ENCODE assay signal across 1 cellular context in the genomic region with DNA sequence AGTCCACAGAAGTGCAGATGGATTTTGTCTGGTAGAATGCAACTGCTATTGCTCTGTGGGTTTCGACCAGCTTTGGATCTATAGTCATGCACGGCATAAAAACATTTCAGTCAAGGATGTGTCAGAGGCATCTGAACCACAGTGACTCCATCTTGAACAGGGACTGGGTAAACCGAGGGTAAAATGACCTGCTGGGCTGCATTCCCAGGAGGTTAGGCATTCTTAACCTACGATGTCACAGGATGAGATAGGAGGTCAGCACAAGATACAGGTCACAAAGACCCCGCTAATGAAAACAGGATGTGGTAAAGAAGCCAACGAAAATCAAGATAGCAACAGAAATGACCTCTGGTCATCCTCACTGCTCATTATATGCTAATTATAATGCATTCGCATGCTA.
TF ChIP-seq lines count a peak whose summit lies in the region.

No MANE protein-coding gene starts in this region.

TF ChIP-seq in K562, 482 proteins besides CTCF, POLR2A, EP300 and RAD21 (continues in another document):
- TF ChIP-seq, protein P1, sequence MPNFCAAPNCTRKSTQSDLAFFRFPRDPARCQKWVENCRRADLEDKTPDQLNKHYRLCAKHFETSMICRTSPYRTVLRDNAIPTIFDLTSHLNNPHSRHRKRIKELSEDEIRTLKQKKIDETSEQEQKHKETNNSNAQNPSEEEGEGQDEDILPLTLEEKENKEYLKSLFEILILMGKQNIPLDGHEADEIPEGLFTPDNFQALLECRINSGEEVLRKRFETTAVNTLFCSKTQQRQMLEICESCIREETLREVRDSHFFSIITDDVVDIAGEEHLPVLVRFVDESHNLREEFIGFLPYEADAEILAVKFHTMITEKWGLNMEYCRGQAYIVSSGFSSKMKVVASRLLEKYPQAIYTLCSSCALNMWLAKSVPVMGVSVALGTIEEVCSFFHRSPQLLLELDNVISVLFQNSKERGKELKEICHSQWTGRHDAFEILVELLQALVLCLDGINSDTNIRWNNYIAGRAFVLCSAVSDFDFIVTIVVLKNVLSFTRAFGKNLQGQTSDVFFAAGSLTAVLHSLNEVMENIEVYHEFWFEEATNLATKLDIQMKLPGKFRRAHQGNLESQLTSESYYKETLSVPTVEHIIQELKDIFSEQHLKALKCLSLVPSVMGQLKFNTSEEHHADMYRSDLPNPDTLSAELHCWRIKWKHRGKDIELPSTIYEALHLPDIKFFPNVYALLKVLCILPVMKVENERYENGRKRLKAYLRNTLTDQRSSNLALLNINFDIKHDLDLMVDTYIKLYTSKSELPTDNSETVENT (CRISPR knock-in tag; IDR thresholded peaks at IDR 0.05) = no peak
- TF ChIP-seq TAF1 (IDR thresholded peaks at IDR 0.05; ENCODE audit: control insufficient read depth, extremely low read depth, insufficient read depth, low read length, severe bottlenecking) = no peak
- TF ChIP-seq ZNF224 (CRISPR knock-in tag; IDR thresholded peaks at IDR 0.05) = no peak
- TF ChIP-seq ZKSCAN3 (CRISPR knock-in tag; IDR thresholded peaks at IDR 0.05) = peak; percentile 86
- TF ChIP-seq, protein P2, sequence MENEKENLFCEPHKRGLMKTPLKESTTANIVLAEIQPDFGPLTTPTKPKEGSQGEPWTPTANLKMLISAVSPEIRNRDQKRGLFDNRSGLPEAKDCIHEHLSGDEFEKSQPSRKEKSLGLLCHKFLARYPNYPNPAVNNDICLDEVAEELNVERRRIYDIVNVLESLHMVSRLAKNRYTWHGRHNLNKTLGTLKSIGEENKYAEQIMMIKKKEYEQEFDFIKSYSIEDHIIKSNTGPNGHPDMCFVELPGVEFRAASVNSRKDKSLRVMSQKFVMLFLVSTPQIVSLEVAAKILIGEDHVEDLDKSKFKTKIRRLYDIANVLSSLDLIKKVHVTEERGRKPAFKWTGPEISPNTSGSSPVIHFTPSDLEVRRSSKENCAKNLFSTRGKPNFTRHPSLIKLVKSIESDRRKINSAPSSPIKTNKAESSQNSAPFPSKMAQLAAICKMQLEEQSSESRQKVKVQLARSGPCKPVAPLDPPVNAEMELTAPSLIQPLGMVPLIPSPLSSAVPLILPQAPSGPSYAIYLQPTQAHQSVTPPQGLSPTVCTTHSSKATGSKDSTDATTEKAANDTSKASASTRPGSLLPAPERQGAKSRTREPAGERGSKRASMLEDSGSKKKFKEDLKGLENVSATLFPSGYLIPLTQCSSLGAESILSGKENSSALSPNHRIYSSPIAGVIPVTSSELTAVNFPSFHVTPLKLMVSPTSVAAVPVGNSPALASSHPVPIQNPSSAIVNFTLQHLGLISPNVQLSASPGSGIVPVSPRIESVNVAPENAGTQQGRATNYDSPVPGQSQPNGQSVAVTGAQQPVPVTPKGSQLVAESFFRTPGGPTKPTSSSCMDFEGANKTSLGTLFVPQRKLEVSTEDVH (IDR thresholded peaks at IDR 0.05; ENCODE audit: low read depth, partially characterized antibody) = no peak
- TF ChIP-seq ZNF232 (CRISPR knock-in tag; IDR thresholded peaks at IDR 0.05) = no peak
- TF ChIP-seq, protein P3, sequence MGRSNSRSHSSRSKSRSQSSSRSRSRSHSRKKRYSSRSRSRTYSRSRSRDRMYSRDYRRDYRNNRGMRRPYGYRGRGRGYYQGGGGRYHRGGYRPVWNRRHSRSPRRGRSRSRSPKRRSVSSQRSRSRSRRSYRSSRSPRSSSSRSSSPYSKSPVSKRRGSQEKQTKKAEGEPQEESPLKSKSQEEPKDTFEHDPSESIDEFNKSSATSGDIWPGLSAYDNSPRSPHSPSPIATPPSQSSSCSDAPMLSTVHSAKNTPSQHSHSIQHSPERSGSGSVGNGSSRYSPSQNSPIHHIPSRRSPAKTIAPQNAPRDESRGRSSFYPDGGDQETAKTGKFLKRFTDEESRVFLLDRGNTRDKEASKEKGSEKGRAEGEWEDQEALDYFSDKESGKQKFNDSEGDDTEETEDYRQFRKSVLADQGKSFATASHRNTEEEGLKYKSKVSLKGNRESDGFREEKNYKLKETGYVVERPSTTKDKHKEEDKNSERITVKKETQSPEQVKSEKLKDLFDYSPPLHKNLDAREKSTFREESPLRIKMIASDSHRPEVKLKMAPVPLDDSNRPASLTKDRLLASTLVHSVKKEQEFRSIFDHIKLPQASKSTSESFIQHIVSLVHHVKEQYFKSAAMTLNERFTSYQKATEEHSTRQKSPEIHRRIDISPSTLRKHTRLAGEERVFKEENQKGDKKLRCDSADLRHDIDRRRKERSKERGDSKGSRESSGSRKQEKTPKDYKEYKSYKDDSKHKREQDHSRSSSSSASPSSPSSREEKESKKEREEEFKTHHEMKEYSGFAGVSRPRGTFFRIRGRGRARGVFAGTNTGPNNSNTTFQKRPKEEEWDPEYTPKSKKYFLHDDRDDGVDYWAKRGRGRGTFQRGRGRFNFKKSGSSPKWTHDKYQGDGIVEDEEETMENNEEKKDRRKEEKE (IDR thresholded peaks at IDR 0.05; ENCODE audit: borderline replicate concordance in 1 of 2, control insufficient read depth in 1 of 2, low read depth in 2 of 2, low read length in 1 of 2) = no peak
- no peak for TF ChIP-seq MYBL2 (IDR thresholded peaks at IDR 0.05; ENCODE audit: low read depth)
- TF ChIP-seq MYBL2 (CRISPR knock-in tag; IDR thresholded peaks at IDR 0.05; ENCODE audit: borderline replicate concordance) = no peak
- no peak for TF ChIP-seq SAP30 (IDR thresholded peaks at IDR 0.05; ENCODE audit: borderline replicate concordance, insufficient read depth, low read depth, low read length, poor library complexity, severe bottlenecking)
- no peak for TF ChIP-seq CHD1 (IDR thresholded peaks at IDR 0.05; ENCODE audit: low read length)
- peak; percentile 65; the same call in 1 of the 2 replicates for TF ChIP-seq ELF2 (CRISPR knock-in tag; IDR thresholded peaks at IDR 0.05)
- peak; percentile 84; the same call in 1 of the 2 replicates for TF ChIP-seq ZNF174 (CRISPR knock-in tag; IDR thresholded peaks at IDR 0.05)
- TF ChIP-seq SRSF3 (IDR thresholded peaks at IDR 0.05; ENCODE audit: insufficient read depth, low read length) = no peak
- TF ChIP-seq, protein P4, sequence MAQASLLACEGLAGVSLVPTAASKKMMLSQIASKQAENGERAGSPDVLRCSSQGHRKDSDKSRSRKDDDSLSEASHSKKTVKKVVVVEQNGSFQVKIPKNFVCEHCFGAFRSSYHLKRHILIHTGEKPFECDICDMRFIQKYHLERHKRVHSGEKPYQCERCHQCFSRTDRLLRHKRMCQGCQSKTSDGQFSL (CRISPR knock-in tag; IDR thresholded peaks at IDR 0.05) = no peak
- TF ChIP-seq, protein P4 (tag; IDR thresholded peaks at IDR 0.05) = peak in 1 of 2 experiments; percentile 94; a peak in 2 of 4 replicates
- no peak for TF ChIP-seq SAFB2 (IDR thresholded peaks at IDR 0.05; ENCODE audit: borderline replicate concordance, low read depth, low read length, severe bottlenecking)
- peak; percentile 88 for TF ChIP-seq ZNF780A (CRISPR knock-in tag; IDR thresholded peaks at IDR 0.05)
- TF ChIP-seq RBM39 (optimal IDR thresholded peaks at IDR 0.05; ENCODE audit: low read depth, low read length) = no peak
- TF ChIP-seq, protein P5, sequence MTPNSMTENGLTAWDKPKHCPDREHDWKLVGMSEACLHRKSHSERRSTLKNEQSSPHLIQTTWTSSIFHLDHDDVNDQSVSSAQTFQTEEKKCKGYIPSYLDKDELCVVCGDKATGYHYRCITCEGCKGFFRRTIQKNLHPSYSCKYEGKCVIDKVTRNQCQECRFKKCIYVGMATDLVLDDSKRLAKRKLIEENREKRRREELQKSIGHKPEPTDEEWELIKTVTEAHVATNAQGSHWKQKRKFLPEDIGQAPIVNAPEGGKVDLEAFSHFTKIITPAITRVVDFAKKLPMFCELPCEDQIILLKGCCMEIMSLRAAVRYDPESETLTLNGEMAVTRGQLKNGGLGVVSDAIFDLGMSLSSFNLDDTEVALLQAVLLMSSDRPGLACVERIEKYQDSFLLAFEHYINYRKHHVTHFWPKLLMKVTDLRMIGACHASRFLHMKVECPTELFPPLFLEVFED (CRISPR knock-in tag; conservative IDR thresholded peaks at IDR 0.05) = peak; percentile 98
- 0 out of 2 replicates have a peak, but pooled peaks have one; percentile 54 for TF ChIP-seq ZNF785 (CRISPR knock-in tag; IDR thresholded peaks at IDR 0.05)
- TF ChIP-seq, protein P6, sequence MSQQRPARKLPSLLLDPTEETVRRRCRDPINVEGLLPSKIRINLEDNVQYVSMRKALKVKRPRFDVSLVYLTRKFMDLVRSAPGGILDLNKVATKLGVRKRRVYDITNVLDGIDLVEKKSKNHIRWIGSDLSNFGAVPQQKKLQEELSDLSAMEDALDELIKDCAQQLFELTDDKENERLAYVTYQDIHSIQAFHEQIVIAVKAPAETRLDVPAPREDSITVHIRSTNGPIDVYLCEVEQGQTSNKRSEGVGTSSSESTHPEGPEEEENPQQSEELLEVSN (IDR thresholded peaks at IDR 0.05; ENCODE audit: borderline replicate concordance in 1 of 2, extremely low read depth in 1 of 2, insufficient read depth in 1 of 2, insufficient read length in 1 of 2, low read depth in 1 of 2, low read length in 1 of 2, poor library complexity in 1 of 2, severe bottlenecking in 1 of 2) = no peak
- TF ChIP-seq HDAC6 (IDR thresholded peaks at IDR 0.05; ENCODE audit: low read depth, low read length) = no peak
- TF ChIP-seq NONO (IDR thresholded peaks at IDR 0.05; ENCODE audit: low read depth in 2 of 2, low read length in 1 of 2) = no peak
- TF ChIP-seq ZKSCAN1 (IDR thresholded peaks at IDR 0.05; ENCODE audit: low read depth, low read length) = no peak
- TF ChIP-seq CSDE1 (IDR thresholded peaks at IDR 0.05) = no peak
- TF ChIP-seq ZNF12 (CRISPR knock-in tag; IDR thresholded peaks at IDR 0.05) = no peak
- peak; percentile 99 for TF ChIP-seq BCL6 (CRISPR knock-in tag; IDR thresholded peaks at IDR 0.05)
- peak; percentile 66; the same call in 1 of the 2 replicates for TF ChIP-seq GTF2A2 (tag; IDR thresholded peaks at IDR 0.05)
- no peak for TF ChIP-seq PHF20 (IDR thresholded peaks at IDR 0.05; ENCODE audit: partially characterized antibody)
- TF ChIP-seq ARHGAP35 (IDR thresholded peaks at IDR 0.05; ENCODE audit: partially characterized antibody) = no peak
- no peak for TF ChIP-seq NR2C2 (CRISPR knock-in tag; IDR thresholded peaks at IDR 0.05)
- peak; percentile 70; the same call in 1 of the 2 replicates for TF ChIP-seq NR2C2 (tag; IDR thresholded peaks at IDR 0.05)
- TF ChIP-seq TGIF2 (CRISPR knock-in tag; IDR thresholded peaks at IDR 0.05) = no peak
- no peak for TF ChIP-seq TBL1XR1 (IDR thresholded peaks at IDR 0.05; ENCODE audit: low read length in 2 of 2)
- TF ChIP-seq, protein P7, sequence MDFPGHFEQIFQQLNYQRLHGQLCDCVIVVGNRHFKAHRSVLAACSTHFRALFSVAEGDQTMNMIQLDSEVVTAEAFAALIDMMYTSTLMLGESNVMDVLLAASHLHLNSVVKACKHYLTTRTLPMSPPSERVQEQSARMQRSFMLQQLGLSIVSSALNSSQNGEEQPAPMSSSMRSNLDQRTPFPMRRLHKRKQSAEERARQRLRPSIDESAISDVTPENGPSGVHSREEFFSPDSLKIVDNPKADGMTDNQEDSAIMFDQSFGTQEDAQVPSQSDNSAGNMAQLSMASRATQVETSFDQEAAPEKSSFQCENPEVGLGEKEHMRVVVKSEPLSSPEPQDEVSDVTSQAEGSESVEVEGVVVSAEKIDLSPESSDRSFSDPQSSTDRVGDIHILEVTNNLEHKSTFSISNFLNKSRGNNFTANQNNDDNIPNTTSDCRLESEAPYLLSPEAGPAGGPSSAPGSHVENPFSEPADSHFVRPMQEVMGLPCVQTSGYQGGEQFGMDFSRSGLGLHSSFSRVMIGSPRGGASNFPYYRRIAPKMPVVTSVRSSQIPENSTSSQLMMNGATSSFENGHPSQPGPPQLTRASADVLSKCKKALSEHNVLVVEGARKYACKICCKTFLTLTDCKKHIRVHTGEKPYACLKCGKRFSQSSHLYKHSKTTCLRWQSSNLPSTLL (IDR thresholded peaks at IDR 0.05) = no peak
- TF ChIP-seq, protein P8, sequence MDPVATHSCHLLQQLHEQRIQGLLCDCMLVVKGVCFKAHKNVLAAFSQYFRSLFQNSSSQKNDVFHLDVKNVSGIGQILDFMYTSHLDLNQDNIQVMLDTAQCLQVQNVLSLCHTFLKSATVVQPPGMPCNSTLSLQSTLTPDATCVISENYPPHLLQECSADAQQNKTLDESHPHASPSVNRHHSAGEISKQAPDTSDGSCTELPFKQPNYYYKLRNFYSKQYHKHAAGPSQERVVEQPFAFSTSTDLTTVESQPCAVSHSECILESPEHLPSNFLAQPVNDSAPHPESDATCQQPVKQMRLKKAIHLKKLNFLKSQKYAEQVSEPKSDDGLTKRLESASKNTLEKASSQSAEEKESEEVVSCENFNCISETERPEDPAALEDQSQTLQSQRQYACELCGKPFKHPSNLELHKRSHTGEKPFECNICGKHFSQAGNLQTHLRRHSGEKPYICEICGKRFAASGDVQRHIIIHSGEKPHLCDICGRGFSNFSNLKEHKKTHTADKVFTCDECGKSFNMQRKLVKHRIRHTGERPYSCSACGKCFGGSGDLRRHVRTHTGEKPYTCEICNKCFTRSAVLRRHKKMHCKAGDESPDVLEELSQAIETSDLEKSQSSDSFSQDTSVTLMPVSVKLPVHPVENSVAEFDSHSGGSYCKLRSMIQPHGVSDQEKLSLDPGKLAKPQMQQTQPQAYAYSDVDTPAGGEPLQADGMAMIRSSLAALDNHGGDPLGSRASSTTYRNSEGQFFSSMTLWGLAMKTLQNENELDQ (CRISPR knock-in tag; IDR thresholded peaks at IDR 0.05; ENCODE audit: borderline replicate concordance) = no peak
- no peak for TF ChIP-seq YBX1 (IDR thresholded peaks at IDR 0.05)
- TF ChIP-seq ZNF175 (CRISPR knock-in tag; IDR thresholded peaks at IDR 0.05; ENCODE audit: low read depth) = peak; percentile 98
- TF ChIP-seq ESRRB (CRISPR knock-in tag; IDR thresholded peaks at IDR 0.05; ENCODE audit: borderline replicate concordance) = no peak
- TF ChIP-seq BDP1 (IDR thresholded peaks at IDR 0.05; ENCODE audit: insufficient read depth, insufficient read length) = no peak
- peak; percentile 92 for TF ChIP-seq ZNF41 (CRISPR knock-in tag; conservative IDR thresholded peaks at IDR 0.05)
- TF ChIP-seq TAF9B (IDR thresholded peaks at IDR 0.05; ENCODE audit: partially characterized antibody) = no peak
- peak; percentile 69; the same call in 1 of the 2 replicates for TF ChIP-seq MEF2D (tag; conservative IDR thresholded peaks at IDR 0.05; ENCODE audit: low read depth)
- TF ChIP-seq, protein P9, sequence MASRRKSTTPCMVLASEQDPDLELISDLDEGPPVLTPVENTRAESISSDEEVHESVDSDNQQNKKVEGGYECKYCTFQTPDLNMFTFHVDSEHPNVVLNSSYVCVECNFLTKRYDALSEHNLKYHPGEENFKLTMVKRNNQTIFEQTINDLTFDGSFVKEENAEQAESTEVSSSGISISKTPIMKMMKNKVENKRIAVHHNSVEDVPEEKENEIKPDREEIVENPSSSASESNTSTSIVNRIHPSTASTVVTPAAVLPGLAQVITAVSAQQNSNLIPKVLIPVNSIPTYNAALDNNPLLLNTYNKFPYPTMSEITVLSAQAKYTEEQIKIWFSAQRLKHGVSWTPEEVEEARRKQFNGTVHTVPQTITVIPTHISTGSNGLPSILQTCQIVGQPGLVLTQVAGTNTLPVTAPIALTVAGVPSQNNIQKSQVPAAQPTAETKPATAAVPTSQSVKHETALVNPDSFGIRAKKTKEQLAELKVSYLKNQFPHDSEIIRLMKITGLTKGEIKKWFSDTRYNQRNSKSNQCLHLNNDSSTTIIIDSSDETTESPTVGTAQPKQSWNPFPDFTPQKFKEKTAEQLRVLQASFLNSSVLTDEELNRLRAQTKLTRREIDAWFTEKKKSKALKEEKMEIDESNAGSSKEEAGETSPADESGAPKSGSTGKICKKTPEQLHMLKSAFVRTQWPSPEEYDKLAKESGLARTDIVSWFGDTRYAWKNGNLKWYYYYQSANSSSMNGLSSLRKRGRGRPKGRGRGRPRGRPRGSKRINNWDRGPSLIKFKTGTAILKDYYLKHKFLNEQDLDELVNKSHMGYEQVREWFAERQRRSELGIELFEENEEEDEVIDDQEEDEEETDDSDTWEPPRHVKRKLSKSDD (conservative IDR thresholded peaks at IDR 0.05; ENCODE audit: low read length) = no peak
